In the genomic region with DNA sequence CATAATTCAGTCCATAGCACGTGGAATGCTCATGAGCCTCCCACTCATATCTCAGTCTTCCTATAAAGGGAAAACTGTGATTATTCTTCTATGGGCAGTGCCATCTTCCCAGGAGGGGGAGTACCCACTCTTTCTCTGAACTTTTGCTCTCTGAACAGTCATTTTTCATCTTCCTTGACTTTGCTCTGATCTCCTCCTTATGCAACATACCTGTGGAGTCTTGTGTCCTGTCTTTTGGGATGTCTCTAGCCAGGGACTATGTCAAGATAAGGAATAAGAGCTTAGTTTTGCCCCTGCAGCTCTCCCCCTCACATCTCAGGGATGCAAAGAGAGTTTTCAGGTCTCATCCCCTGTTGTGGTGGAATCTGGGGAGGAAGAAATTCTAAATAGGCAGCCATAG, we compare ENCODE assay signal across 35 cellular contexts.
"Had no signal": no experiment of that assay in that cellular context is flagged by ENCODE, and none has a peak within 500 bp of the region (broad histone marks: within the 10 kb centered on the region; RNA-seq: fewer than 3 reads in every experiment).

No MANE protein-coding gene starts in this region.

- DNase-seq: MG63, MM.1S, MV-4-11, NCI-H1048, NCI-H1092, NCI-H1092 treated with DMSO at 0.1 percent for 48 hours, NCI-H1105, NCI-H1105 treated with DMSO at 0.1 percent for 48 hours, NCI-H1417, NCI-H1417 treated with DMSO at 0.1 percent for 48 hours, NCI-H1436, NCI-H1436 treated with DMSO at 0.1 percent for 48 hours, NCI-H146, NCI-H1694, NCI-H1694 treated with DMSO at 0.1 percent for 48 hours, NCI-H187, NCI-H187 treated with DMSO at 0.1 percent for 48 hours, NCI-H1930, NCI-H2029, NCI-H2029 treated with DMSO at 0.1 percent for 48 hours, NCI-H2081, NCI-H2081 treated with DMSO at 0.1 percent for 48 hours, NCI-H2107, NCI-H2171, NCI-H2171 treated with DMSO at 0.1 percent for 48 hours, NCI-H2227 treated with DMSO at 0.1 percent for 48 hours, NCI-H226, NCI-H345, NCI-H446, NCI-H446 treated with DMSO at 0.1 percent for 48 hours, NCI-H510A, NCI-H510A treated with DMSO at 0.1 percent for 48 hours, NCI-H524, NCI-H524 treated with DMSO at 0.1 percent for 48 hours, NCI-H526 had no signal

- H3K27me3 ChIP-seq: MG63 had no signal

- H3K9me3 ChIP-seq: MG63 had no signal

- H3K36me3 ChIP-seq: MG63 had no signal

- H3K4me3 ChIP-seq: MG63 had no signal
